10 cellular contexts compared by ENCODE assay signal in genomic region chr15:65105038-65105437, GRCh38. TPM values are rescaled to one million over a fixed set of nuclear protein-coding genes. Genes with fewer than 3 reads are reported as not detected.
"Had no signal": no experiment of that assay in that cellular context is flagged by ENCODE, and none has a peak within 500 bp of the region (broad histone marks: within the 10 kb centered on the region; RNA-seq: fewer than 3 reads in every experiment).

No MANE protein-coding gene starts in this region.

- H3K9ac ChIP-seq: GM23248 had no signal

- H2AFZ ChIP-seq: GM23248 had no signal

- DNase-seq: GM23248, GOT3, H7, HFFc6, IMR-90, KBM-7 had no signal

- H3K4me3 ChIP-seq: GM23248, HAP-1 had no signal

- ATAC-seq: HCT116 had no signal

- H3K4me1 ChIP-seq: HAP-1 had no signal

- H3K27ac ChIP-seq: GM23248 had no signal

- H3K9me3 ChIP-seq: HAP-1 had no signal

RNA-seq across cellular contexts. Expression of gene KBTBD13, which starts 28.5 kb away (rescaled TPM):
- total RNA-seq: GM23248, H4, HFFc6, HT-29, IMR-90 had no signal
- polyA plus RNA-seq: GM23248, IMR-90 had no signal

RNA-seq across cellular contexts. Expression of gene RASL12, which starts 37.2 kb away (rescaled TPM):
- total RNA-seq: GM23248, HFFc6, HT-29 had no signal
- polyA plus RNA-seq: GM23248 had no signal

RNA-seq across cellular contexts. Expression of gene SLC51B, which starts 59.9 kb away (rescaled TPM):
- total RNA-seq: GM23248, H4, H7, HFFc6, IMR-90 had no signal
- polyA plus RNA-seq: GM23248, IMR-90 had no signal
